Comparison of ENCODE assay signal across 9 cellular contexts in genomic region chr9:37966443-37967271, GRCh38.
DNase-seq lines count a peak whose midpoint lies in the region; ATAC-seq and TF ChIP-seq lines count a peak whose summit lies in the region.
"Had no signal": no experiment of that assay in that cellular context is flagged by ENCODE, and none has a peak within 500 bp of the region (broad histone marks: within the 10 kb centered on the region; RNA-seq: fewer than 3 reads in every experiment).

No MANE protein-coding gene starts in this region.

- CTCF ChIA-PET in activated CD4-positive, alpha-beta T cell treated with anti-CD3 and anti-CD28 coated beads, Interleukin-2, amount 10 ng/mL, durations not matched to agents 7 days and 5 days (lab: Charles Lee), result interaction anchor here (0.9 to 1.4 kb wide), 6 partner anchors 10 to 148 kb away, joined by 3 to 5 read pairs (median 3); no protein-coding TSS in a partner anchor

- peak; percentile 87 for DNase-seq in Caki2 (ENCODE audit: low read depth)
- DNase-seq in effector memory CD8-positive, alpha-beta T cell, result no peak
- no peak for DNase-seq in activated effector memory CD4-positive, alpha-beta T cell treated with Interleukin-2 at 50 U/mL for 16 hours
- DNase-seq in activated CD4-positive, alpha-beta T cell treated with anti-CD3 and anti-CD28 coated beads for 1 hour, result no peak
- DNase-seq in NCI-H128 (lab: John Stamatoyannopoulos, UW; ENCODE audit: unreplicated experiment), result no peak
- no peak for DNase-seq in activated CD4-positive, alpha-beta T cell treated with anti-CD3 and anti-CD28 coated beads, Interleukin-2, amount 10 ng/mL, durations not matched to agents 7 days and 5 days
- DNase-seq: activated naive CD4-positive, alpha-beta T cell treated with anti-CD3 and anti-CD28 coated beads for 36 hours had no signal

- TF ChIP-seq CTCF in nephron (IDR thresholded peaks at IDR 0.05; ENCODE audit: unreplicated experiment in 3 of 3), result no peak

- no peak overlapping the region for H3K27ac Mint-ChIP-seq in effector memory CD8-positive, alpha-beta T cell
- peak overlapping the region; percentile 92 to 98 (median 96) for H3K27ac Mint-ChIP-seq in nephron
- no peak overlapping the region for H3K27ac Mint-ChIP-seq in activated CD4-positive, alpha-beta T cell treated with anti-CD3 and anti-CD28 coated beads, Interleukin-2, amount 10 ng/mL, durations not matched to agents 7 days and 5 days
- H3K27ac Mint-ChIP-seq: activated naive CD4-positive, alpha-beta T cell treated with anti-CD3 and anti-CD28 coated beads for 36 hours had no signal

- POLR2A ChIA-PET in activated CD4-positive, alpha-beta T cell treated with anti-CD3 and anti-CD28 coated beads, Interleukin-2, amount 10 ng/mL, durations not matched to agents 7 days and 5 days (lab: Charles Lee), result no interaction called here

- no peaks in the 10 kb centered on the region for H3K36me3 Mint-ChIP-seq in effector memory CD8-positive, alpha-beta T cell (ENCODE audit: insufficient read depth)
- H3K36me3 Mint-ChIP-seq in nephron (ENCODE audit: low read depth), result no peaks in the 10 kb centered on the region
- H3K36me3 Mint-ChIP-seq in activated CD4-positive, alpha-beta T cell treated with anti-CD3 and anti-CD28 coated beads, Interleukin-2, amount 10 ng/mL, durations not matched to agents 7 days and 5 days (ENCODE audit: low read depth), result no peaks in the 10 kb centered on the region

- no peaks in the 10 kb centered on the region for H3K9me3 Mint-ChIP-seq in effector memory CD8-positive, alpha-beta T cell
- H3K9me3 Mint-ChIP-seq in nephron, result no peaks in the 10 kb centered on the region
- H3K9me3 Mint-ChIP-seq in activated CD4-positive, alpha-beta T cell treated with anti-CD3 and anti-CD28 coated beads, Interleukin-2, amount 10 ng/mL, durations not matched to agents 7 days and 5 days, result no peaks in the 10 kb centered on the region
- H3K9me3 Mint-ChIP-seq: activated naive CD4-positive, alpha-beta T cell treated with anti-CD3 and anti-CD28 coated beads for 36 hours had no signal

- no peaks in the 10 kb centered on the region for H3K27me3 Mint-ChIP-seq in effector memory CD8-positive, alpha-beta T cell
- H3K27me3 Mint-ChIP-seq in nephron (ENCODE audit: low read depth), result no peaks in the 10 kb centered on the region
- no peaks in the 10 kb centered on the region for H3K27me3 Mint-ChIP-seq in activated CD4-positive, alpha-beta T cell treated with anti-CD3 and anti-CD28 coated beads, Interleukin-2, amount 10 ng/mL, durations not matched to agents 7 days and 5 days

- H3K4me1 Mint-ChIP-seq in effector memory CD8-positive, alpha-beta T cell (ENCODE audit: low read depth in 2 of 2), result peaks cover 4 to 9% of the 10 kb centered on the region in 2 donors
- peaks cover 31% of the 10 kb centered on the region for H3K4me1 Mint-ChIP-seq in nephron
- peaks cover 2% of the 10 kb centered on the region for H3K4me1 Mint-ChIP-seq in activated CD4-positive, alpha-beta T cell treated with anti-CD3 and anti-CD28 coated beads, Interleukin-2, amount 10 ng/mL, durations not matched to agents 7 days and 5 days

- peak; percentile 60 for ATAC-seq in HG03571 (IDR thresholded peaks at IDR 0.05; ENCODE audit: unreplicated experiment)
- peak; percentile 21 for ATAC-seq in effector memory CD8-positive, alpha-beta T cell (replicated peaks)

- in situ Hi-C loops in Caki2 (cut with HindIII; ENCODE audit: low pct_unique_long_range_greater_than_20kb, low sequenced_read_pairs), result no loop called here

- H3K4me3 Mint-ChIP-seq in effector memory CD8-positive, alpha-beta T cell, result no peak overlapping the region
- H3K4me3 Mint-ChIP-seq in nephron, result no peak overlapping the region
- H3K4me3 Mint-ChIP-seq in activated CD4-positive, alpha-beta T cell treated with anti-CD3 and anti-CD28 coated beads, Interleukin-2, amount 10 ng/mL, durations not matched to agents 7 days and 5 days, result no peak overlapping the region
- H3K4me3 Mint-ChIP-seq: activated naive CD4-positive, alpha-beta T cell treated with anti-CD3 and anti-CD28 coated beads for 36 hours had no signal

Comparison
In these comparisons a context has a peak if more than half of its experiments do, and no peak if none do; other contexts are left out.
1. H3K27ac Mint-ChIP-seq: peak in nephron (3 of 3); none in effector memory CD8-positive, alpha-beta T cell (0 of 2) and activated CD4-positive, alpha-beta T cell treated with anti-CD3 and anti-CD28 coated beads, Interleukin-2, amount 10 ng/mL, durations not matched to agents 7 days and 5 days (single experiment).